ENCODE assay signal across 9 cellular contexts in the genomic region with DNA sequence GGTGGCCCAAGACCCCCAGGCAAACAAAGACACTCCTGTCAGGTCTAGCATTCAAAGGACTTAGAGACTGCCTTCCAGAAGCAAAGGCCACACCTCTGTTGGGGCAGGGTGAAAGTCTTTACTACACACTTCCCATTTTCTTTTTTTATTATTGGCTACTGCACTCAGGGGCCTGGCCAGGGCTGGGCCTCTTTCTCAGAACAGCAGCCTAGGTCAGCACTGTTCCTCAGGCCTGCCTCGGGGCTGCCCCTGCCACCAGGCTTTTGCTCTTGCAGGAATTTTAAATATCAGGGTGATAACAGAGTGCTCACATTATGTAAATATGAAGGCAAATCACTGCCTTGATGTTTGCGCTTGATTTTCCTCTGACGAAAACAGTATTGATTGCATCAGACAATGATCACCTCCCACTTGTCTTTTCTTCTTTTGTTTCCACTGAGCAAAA.
A peak's percentile ranks its signal among the peaks of the same experiment; 100 is the strongest.
DNase-seq lines count a peak whose midpoint lies in the region; ATAC-seq lines count a peak whose summit lies in the region.
"Had no signal": no experiment of that assay in that cellular context is flagged by ENCODE, and none has a peak within 500 bp of the region (broad histone marks: within the 10 kb centered on the region; RNA-seq: fewer than 3 reads in every experiment).

No MANE protein-coding gene starts in this region.

- peak; percentile 12 for DNase-seq in NCI-H146 (lab: John Stamatoyannopoulos, UW)
- no peak for DNase-seq in NCI-H146 treated with DMSO at 0.1 percent for 48 hours (lab: John Stamatoyannopoulos, UW; ENCODE audit: unreplicated experiment)
- peak; percentile 25 for DNase-seq in UCSD-AML1 (lab: John Stamatoyannopoulos, UW; ENCODE audit: unreplicated experiment)
- DNase-seq in stimulated activated CD4-positive, alpha-beta T cell treated with anti-CD3 and anti-CD28 coated beads, Interleukin-1b, Interleukin-23, amount 100 ng/mL, for 48 hours, result peak; percentile 53
- no peak for DNase-seq in NCI-H2029 treated with DMSO at 0.1 percent for 48 hours (lab: John Stamatoyannopoulos, UW)
- DNase-seq in iPS-NIHi7 (ENCODE audit: extremely low spot score), result no peak
- no peak for DNase-seq in NCI-H1417 (lab: John Stamatoyannopoulos, UW)
- DNase-seq: activated CD8-positive, alpha-beta memory T cell treated with anti-CD3 and anti-CD28 coated beads, Interleukin-2, amount 10 ng/mL, durations not matched to agents 7 days and 5 days had no signal

- peak; percentile 88 for ATAC-seq in HG02852 (IDR thresholded peaks at IDR 0.05; ENCODE audit: unreplicated experiment)
- ATAC-seq: activated CD8-positive, alpha-beta memory T cell treated with anti-CD3 and anti-CD28 coated beads, Interleukin-2, amount 10 ng/mL, durations not matched to agents 7 days and 5 days had no signal

Comparison
In these comparisons a context has a peak if more than half of its experiments do, and no peak if none do; other contexts are left out.
1. DNase-seq: peak in NCI-H146 (single experiment), UCSD-AML1 (single experiment) and stimulated activated CD4-positive, alpha-beta T cell treated with anti-CD3 and anti-CD28 coated beads, Interleukin-1b, Interleukin-23, amount 100 ng/mL, for 48 hours (single experiment); none in NCI-H146 treated with DMSO at 0.1 percent for 48 hours (single experiment), NCI-H2029 treated with DMSO at 0.1 percent for 48 hours (single experiment), iPS-NIHi7 (single experiment) and NCI-H1417 (0 of 3).